30 cellular contexts compared by ENCODE assay signal in the genomic region with DNA sequence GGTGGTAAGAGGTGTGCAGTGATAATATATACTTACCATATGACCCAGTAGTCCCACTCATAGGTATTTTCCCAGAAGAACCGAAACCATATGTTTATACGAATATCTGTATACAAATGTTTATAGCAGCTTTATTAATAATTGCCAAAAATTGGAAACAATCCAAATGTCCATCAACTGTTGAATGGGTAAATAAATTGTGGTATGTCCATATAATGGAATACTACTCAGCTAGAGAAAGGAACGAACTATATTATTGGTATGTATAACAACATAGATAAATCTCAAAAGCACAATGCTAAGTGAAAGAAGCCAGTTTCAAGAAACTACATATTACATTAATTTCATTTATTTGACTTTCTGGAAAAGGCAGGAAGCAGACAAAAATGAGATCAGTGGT.
"Had no signal": no experiment of that assay in that cellular context is flagged by ENCODE, and none has a peak within 500 bp of the region (broad histone marks: within the 10 kb centered on the region; RNA-seq: fewer than 3 reads in every experiment).

No MANE protein-coding gene starts in this region.

- H3K4me1 ChIP-seq: body of pancreas, colonic mucosa had no signal

- H3K27ac ChIP-seq: adrenal gland, body of pancreas, colonic mucosa had no signal

- H3K27me3 Mint-ChIP-seq: activated CD4-positive, alpha-beta memory T cell treated with anti-CD3 and anti-CD28 coated beads for 36 hours; activated CD4-positive, alpha-beta T cell treated with anti-CD3 and anti-CD28 coated beads for 36 hours; activated CD4-positive, alpha-beta T cell treated with anti-CD3 and anti-CD28 coated beads, Interleukin-2, amount 10 ng/mL, durations not matched to agents 24 days and 14 days; activated CD8-positive, alpha-beta memory T cell treated with anti-CD3 and anti-CD28 coated beads, Interleukin-2, amount 10 ng/mL, durations not matched to agents 7 days and 5 days; activated naive CD4-positive, alpha-beta T cell treated with anti-CD3 and anti-CD28 coated beads, Interleukin-2, amount 50 U/mL, for 24 hours; activated naive CD8-positive, alpha-beta T cell treated with anti-CD3 and anti-CD28 coated beads for 36 hours; activated naive CD8-positive, alpha-beta T cell treated with anti-CD3 and anti-CD28 coated beads, Interleukin-2, amount 50 U/mL, for 24 hours had no signal

- H3K9me3 Mint-ChIP-seq: activated CD4-positive, alpha-beta T cell treated with anti-CD3 and anti-CD28 coated beads, Interleukin-2, amount 10 ng/mL, durations not matched to agents 24 days and 14 days; activated T-helper 1 cell treated with anti-CD3 and anti-CD28 coated beads, Interleukin-12 subunit alpha, Interleukin-12 subunit beta, Interleukin-2, Interleukin-4 antibody, amounts not matched to agents 30 ng/mL and 10 ng/mL and 1 ng/mL, durations not matched to agents 14 hours and 24 hours and 36 hours had no signal

- ATAC-seq: activated CD4-positive, alpha-beta T cell treated with anti-CD3 and anti-CD28 coated beads for 36 hours; activated CD8-positive, alpha-beta memory T cell treated with anti-CD3 and anti-CD28 coated beads, Interleukin-2, amount 10 ng/mL, durations not matched to agents 7 days and 5 days; activated CD8-positive, alpha-beta T cell treated with anti-CD3 and anti-CD28 coated beads, Interleukin-2, amount 10 ng/mL, durations not matched to agents 7 days and 5 days; activated naive CD8-positive, alpha-beta T cell treated with anti-CD3 and anti-CD28 coated beads, Interleukin-2, amount 50 U/mL, for 24 hours; body of pancreas; esophagus mucosa had no signal

- FAIRE-seq: frontal cortex had no signal

- DNase-seq: activated CD4-positive, alpha-beta memory T cell treated with anti-CD3 and anti-CD28 coated beads for 36 hours; activated CD4-positive, alpha-beta T cell treated with anti-CD3 and anti-CD28 coated beads for 36 hours; activated CD4-positive, alpha-beta T cell treated with anti-CD3 and anti-CD28 coated beads, Interleukin-2, amount 10 ng/mL, durations not matched to agents 24 days and 14 days; activated CD4-positive, CD25-positive, alpha-beta regulatory T cell; activated CD4-positive, CD25-positive, alpha-beta regulatory T cell treated with anti-CD3 and anti-CD28 coated beads, Interleukin-2, amount 50 U/mL, for 72 hours; activated CD8-positive, alpha-beta memory T cell treated with anti-CD3 and anti-CD28 coated beads, Interleukin-2, amount 10 ng/mL, durations not matched to agents 7 days and 5 days; activated CD8-positive, alpha-beta memory T cell treated with anti-CD3 and anti-CD28 coated beads, Interleukin-2, amount 50 U/mL, for 4 hours; activated CD8-positive, alpha-beta T cell treated with anti-CD3 and anti-CD28 coated beads, Interleukin-2, amount 10 ng/mL, durations not matched to agents 7 days and 5 days; activated effector memory CD4-positive, alpha-beta T cell treated with anti-CD3 and anti-CD28 coated beads, Interleukin-2, amount 50 U/mL, for 16 hours; activated naive CD4-positive, alpha-beta T cell treated with anti-CD3 and anti-CD28 coated beads for 36 hours; activated naive CD8-positive, alpha-beta T cell treated with anti-CD3 and anti-CD28 coated beads for 36 hours; activated naive CD8-positive, alpha-beta T cell treated with anti-CD3 and anti-CD28 coated beads, Interleukin-2, amount 50 U/mL, for 24 hours; activated T-cell treated with anti-CD3 and anti-CD28 coated beads, Interleukin-2, amount 50 U/mL, for 1 hour; activated T-cell treated with anti-CD3 and anti-CD28 coated beads, Interleukin-2, amount 50 U/mL, for 48 hours; adrenal gland; amygdala; aorta; body of pancreas; central memory CD4-positive, alpha-beta T cell; cerebellar nuclear complex; colonic mucosa; effector CD8-positive, alpha-beta T cell; foreskin fibroblast; head of caudate nucleus; T-helper 2 cell had no signal

- H3K4me3 ChIP-seq: adrenal gland, body of pancreas, colonic mucosa had no signal

- H3K27me3 ChIP-seq: adrenal gland, body of pancreas, colonic mucosa had no signal

- H3K27ac Mint-ChIP-seq: activated CD4-positive, alpha-beta memory T cell treated with anti-CD3 and anti-CD28 coated beads for 36 hours; activated CD4-positive, alpha-beta T cell treated with anti-CD3 and anti-CD28 coated beads for 36 hours; activated CD4-positive, alpha-beta T cell treated with anti-CD3 and anti-CD28 coated beads, Interleukin-2, amount 10 ng/mL, durations not matched to agents 24 days and 14 days; activated CD8-positive, alpha-beta memory T cell treated with anti-CD3 and anti-CD28 coated beads, Interleukin-2, amount 10 ng/mL, durations not matched to agents 7 days and 5 days; activated CD8-positive, alpha-beta T cell treated with anti-CD3 and anti-CD28 coated beads, Interleukin-2, amount 10 ng/mL, durations not matched to agents 7 days and 5 days; activated naive CD4-positive, alpha-beta T cell treated with anti-CD3 and anti-CD28 coated beads for 36 hours; activated naive CD4-positive, alpha-beta T cell treated with anti-CD3 and anti-CD28 coated beads, Interleukin-2, amount 50 U/mL, for 24 hours; activated naive CD8-positive, alpha-beta T cell treated with anti-CD3 and anti-CD28 coated beads for 36 hours; activated naive CD8-positive, alpha-beta T cell treated with anti-CD3 and anti-CD28 coated beads, Interleukin-2, amount 50 U/mL, for 24 hours; activated T-helper 1 cell treated with anti-CD3 and anti-CD28 coated beads, Interleukin-12 subunit alpha, Interleukin-12 subunit beta, Interleukin-2, Interleukin-4 antibody, amounts not matched to agents 30 ng/mL and 10 ng/mL and 1 ng/mL, durations not matched to agents 14 hours and 24 hours and 36 hours; activated T-helper 2 cell treated with anti-CD3 and anti-CD28 coated beads, Interferon-gamma antibody, Interleukin-2, Interleukin-4, amounts not matched to agents 10 μg/mL and 5 μg/mL and 100 μg/mL, durations not matched to agents 14 hours and 24 hours and 36 hours had no signal

- H3K4me3 Mint-ChIP-seq: activated CD4-positive, alpha-beta memory T cell treated with anti-CD3 and anti-CD28 coated beads for 36 hours; activated CD4-positive, alpha-beta T cell treated with anti-CD3 and anti-CD28 coated beads for 36 hours; activated CD4-positive, alpha-beta T cell treated with anti-CD3 and anti-CD28 coated beads, Interleukin-2, amount 10 ng/mL, durations not matched to agents 24 days and 14 days; activated CD8-positive, alpha-beta memory T cell treated with anti-CD3 and anti-CD28 coated beads, Interleukin-2, amount 10 ng/mL, durations not matched to agents 7 days and 5 days; activated CD8-positive, alpha-beta T cell treated with anti-CD3 and anti-CD28 coated beads, Interleukin-2, amount 10 ng/mL, durations not matched to agents 7 days and 5 days; activated naive CD4-positive, alpha-beta T cell treated with anti-CD3 and anti-CD28 coated beads for 36 hours; activated naive CD4-positive, alpha-beta T cell treated with anti-CD3 and anti-CD28 coated beads, Interleukin-2, amount 50 U/mL, for 24 hours; activated naive CD8-positive, alpha-beta T cell treated with anti-CD3 and anti-CD28 coated beads for 36 hours; activated naive CD8-positive, alpha-beta T cell treated with anti-CD3 and anti-CD28 coated beads, Interleukin-2, amount 50 U/mL, for 24 hours; activated T-helper 1 cell treated with anti-CD3 and anti-CD28 coated beads, Interleukin-12 subunit alpha, Interleukin-12 subunit beta, Interleukin-2, Interleukin-4 antibody, amounts not matched to agents 30 ng/mL and 10 ng/mL and 1 ng/mL, durations not matched to agents 14 hours and 24 hours and 36 hours had no signal

- H3K4me1 Mint-ChIP-seq: activated naive CD8-positive, alpha-beta T cell treated with anti-CD3 and anti-CD28 coated beads, Interleukin-2, amount 50 U/mL, for 24 hours had no signal

- H3K36me3 ChIP-seq: adrenal gland, colonic mucosa had no signal

- H3K9me3 ChIP-seq: adrenal gland, body of pancreas, colonic mucosa had no signal
